Comparison of ENCODE assay signal across 21 cellular contexts in the genomic region with DNA sequence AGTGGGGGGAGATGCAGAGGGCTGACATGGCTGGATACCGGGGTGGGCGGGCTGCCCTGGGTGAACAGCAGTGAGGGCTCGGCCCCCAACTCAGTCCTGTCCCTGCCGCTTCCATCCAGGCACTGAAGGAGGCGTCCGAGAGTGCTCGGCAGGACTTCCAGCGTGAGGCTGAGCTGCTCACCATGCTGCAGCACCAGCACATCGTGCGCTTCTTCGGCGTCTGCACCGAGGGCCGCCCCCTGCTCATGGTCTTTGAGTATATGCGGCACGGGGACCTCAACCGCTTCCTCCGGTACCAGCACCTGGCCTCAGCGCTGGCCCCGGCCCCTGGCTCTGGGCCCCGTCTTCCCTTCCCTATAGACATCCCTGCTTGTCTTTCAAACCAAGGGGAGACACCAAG. TPM values are rescaled to one million over a fixed set of nuclear protein-coding genes. Genes with fewer than 3 reads are reported as not detected.
DNase-seq lines count a peak whose midpoint lies in the region; ATAC-seq and TF ChIP-seq lines count a peak whose summit lies in the region.
"Had no signal": no experiment of that assay in that cellular context is flagged by ENCODE, and none has a peak within 500 bp of the region (broad histone marks: within the 10 kb centered on the region; RNA-seq: fewer than 3 reads in every experiment).

No MANE protein-coding gene starts in this region.

- peak overlapping the region; percentile 65 for H3K4me2 ChIP-seq in GM23338

- no peaks in the 10 kb centered on the region for H4K20me1 ChIP-seq in GM23338 (replicated peaks; ENCODE audit: insufficient read depth)

- in situ Hi-C loops in brain microvascular endothelial cell (cut with HindIII; ENCODE audit: low pct_ligation_motif_present, low sequenced_read_pairs) = no loop called here

- H3K27me3 Mint-ChIP-seq in GM23338 (ENCODE audit: insufficient read depth, low read depth, poor library complexity) = peaks cover 18% of the 10 kb centered on the region
- peaks cover 41% of the 10 kb centered on the region for H3K27me3 Mint-ChIP-seq in nephron (ENCODE audit: low read depth)

- H3K4me1 ChIP-seq in GM23338 (ENCODE audit: insufficient read depth) = peaks cover 3% of the 10 kb centered on the region; the same call in 1 of the 2 replicates

- H3K4me3 ChIP-seq in GM23338 (0 out of 2 replicates have a peak overlapping the region, but pooled peaks have one; percentile 39), brain microvascular endothelial cell (ENCODE audit: low read depth, low read length) (no peak overlapping the region)
- H3K4me3 ChIP-seq: testis had no signal

- no peaks in the 10 kb centered on the region for H3K79me2 ChIP-seq in GM23338 (replicated peaks; ENCODE audit: insufficient read depth)

- H2AFZ ChIP-seq in GM23338 = peak overlapping the region; percentile 98

- H3K9me3 Mint-ChIP-seq in GM23338 (no peaks in the 10 kb centered on the region), nephron (no peaks in the 10 kb centered on the region)
- H3K9me3 Mint-ChIP-seq: activated T-cell treated with anti-CD3 and anti-CD28 coated beads, Interleukin-2, amount 50 U/mL, for 24 hours had no signal

- H3K9me2 ChIP-seq in GM23338 (ENCODE audit: insufficient read depth) = no peaks in the 10 kb centered on the region

- 0 out of 2 replicates have a peak, but pooled peaks cover 3% of the 10 kb centered on the region for H3F3A ChIP-seq in GM23338 (replicated peaks; ENCODE audit: low read depth)

- peak; percentile 90 for DNase-seq in GM23338 (ENCODE audit: low spot score)
- no peak for DNase-seq in brain microvascular endothelial cell
- no peak for DNase-seq in DMS 273 treated with DMSO at 0.1 percent for 48 hours (lab: John Stamatoyannopoulos, UW)
- no peak for DNase-seq in NCI-H2081 treated with DMSO at 0.1 percent for 48 hours (lab: John Stamatoyannopoulos, UW)
- DNase-seq in activated CD8-positive, alpha-beta memory T cell treated with anti-CD3 and anti-CD28 coated beads for 24 hours = no peak
- DNase-seq: activated CD4-positive, alpha-beta T cell treated with anti-CD3 and anti-CD28 coated beads, Interleukin-2, amount 50 U/mL, for 48 hours; activated naive CD4-positive, alpha-beta T cell treated with anti-CD3 and anti-CD28 coated beads, Interleukin-2, amount 50 U/mL, for 16 hours; activated T-cell treated with anti-CD3 and anti-CD28 coated beads, Interleukin-2, amount 50 U/mL, for 24 hours; BE2C; effector memory CD4-positive, alpha-beta T cell; hippocampal formation; left cardiac atrium; NCI-H1436 treated with DMSO at 0.1 percent for 48 hours; NCI-H345; NK-92 treated with Interleukin-12 subunit alpha and Interleukin-12 subunit beta, amount 100 ng/mL, for 24 hours; stimulated activated CD4-positive, alpha-beta T cell treated with anti-CD3 and anti-CD28 coated beads, Interleukin-4, amount 100 ng/mL, for 24 hours; stimulated activated CD8-positive, alpha-beta memory T cell treated with anti-CD3 and anti-CD28 coated beads, Interleukin-4, amount 100 ng/mL, for 48 hours; testis had no signal

- H3K36me3 ChIP-seq in GM23338 (ENCODE audit: insufficient read depth) (no peaks in the 10 kb centered on the region), brain microvascular endothelial cell (replicated peaks) (no peaks in the 10 kb centered on the region)

- H3K36me3 Mint-ChIP-seq in GM23338 (ENCODE audit: low read depth) (no peaks in the 10 kb centered on the region), nephron (ENCODE audit: low read depth) (no peaks in the 10 kb centered on the region)

- TF ChIP-seq CTCF in GM23338 (conservative IDR thresholded peaks at IDR 0.05; ENCODE audit: low read depth in 2 of 2) (peak; percentile 34 to 56), brain microvascular endothelial cell (IDR thresholded peaks at IDR 0.05; ENCODE audit: low read depth, low read length, missing control alignments) (peak; percentile 64), nephron (IDR thresholded peaks at IDR 0.05; ENCODE audit: unreplicated experiment in 3 of 3) (peak in 2 of 3 experiments; percentile 13 to 33)

- H3K27me3 ChIP-seq in GM23338 (ENCODE audit: insufficient read depth) (peaks cover 25% of the 10 kb centered on the region), brain microvascular endothelial cell (replicated peaks) (peaks cover 7% of the 10 kb centered on the region)
- H3K27me3 ChIP-seq: BE2C, testis had no signal

- H3K4me1 Mint-ChIP-seq in GM23338 (peaks cover 10% of the 10 kb centered on the region; the same call in 2 of the 3 replicates), nephron (peaks cover 47% of the 10 kb centered on the region)

- H3K27ac Mint-ChIP-seq in GM23338 (no peak overlapping the region), nephron (no peak overlapping the region)
- H3K27ac Mint-ChIP-seq: activated T-cell treated with anti-CD3 and anti-CD28 coated beads, Interleukin-2, amount 50 U/mL, for 24 hours had no signal

- H3K4me3 Mint-ChIP-seq in GM23338 (peak overlapping the region; percentile 8; the same call in 1 of the 3 replicates), nephron (no peak overlapping the region)
- H3K4me3 Mint-ChIP-seq: activated T-cell treated with anti-CD3 and anti-CD28 coated beads, Interleukin-2, amount 50 U/mL, for 24 hours had no signal

- H3K27ac ChIP-seq in GM23338 (ENCODE audit: low read depth) (no peak overlapping the region), brain microvascular endothelial cell (no peak overlapping the region)
- H3K27ac ChIP-seq: testis had no signal

- peak; percentile 96 for ATAC-seq in GM23338
- ATAC-seq: left cardiac atrium had no signal

TF ChIP-seq in GM23338, 12 proteins besides CTCF, POLR2A, EP300 and RAD21 (continues in another document):
- no peak for TF ChIP-seq ZNF114 (CRISPR knock-in tag; IDR thresholded peaks at IDR 0.05)
- no peak for TF ChIP-seq STAT1 (IDR thresholded peaks at IDR 0.05; ENCODE audit: unreplicated experiment)
- TF ChIP-seq NANOG (IDR thresholded peaks at IDR 0.05; ENCODE audit: borderline replicate concordance) = no peak

RNA-seq across cellular contexts. Expression of gene NTRK1, which starts 15.6 kb away (rescaled TPM):
- 0.08 and 0.42 TPM in 2 replicates for total RNA-seq in GM23338 (2014; rRNA removed; shearing (Covaris generic))
- polyA plus RNA-seq in GM23338 (2016; fragmentation: Nextera tagmentation; extraction: Ambion mirVana) = 0.23 and 0.45 TPM in 2 replicates
- total RNA-seq: osteocyte, RPMI7951 had no signal

RNA-seq across cellular contexts. Expression of gene PEAR1, which starts 17.2 kb away (rescaled TPM):
- total RNA-seq in GM23338 (2014; rRNA removed; shearing (Covaris generic)) = 0.28 and 0.47 TPM in 2 replicates
- polyA plus RNA-seq in GM23338 (2016; fragmentation: Nextera tagmentation; extraction: Ambion mirVana) = 0.10 and 0.47 TPM in 2 replicates
- total RNA-seq: RPMI7951 had no signal

RNA-seq across cellular contexts. Expression of gene INSRR, which starts 17.4 kb away (rescaled TPM):
- total RNA-seq in GM23338 (2014; rRNA removed; shearing (Covaris generic)) = not detected in 2 replicates
- polyA plus RNA-seq in GM23338 (2016; fragmentation: Nextera tagmentation; extraction: Ambion mirVana) = not detected in 2 replicates
- total RNA-seq: RPMI7951 had no signal

RNA-seq across cellular contexts. Expression of gene LRRC71, which starts 44.2 kb away (rescaled TPM):
- total RNA-seq in GM23338 (2014; rRNA removed; shearing (Covaris generic)) = not detected in 2 replicates
- polyA plus RNA-seq in GM23338 (2016; fragmentation: Nextera tagmentation; extraction: Ambion mirVana) = 0.24 and 0.31 TPM in 2 replicates
- total RNA-seq: left cardiac atrium, RPMI7951 had no signal

RNA-seq across cellular contexts. Expression of gene SH2D2A, which starts 59.6 kb away (rescaled TPM):
- total RNA-seq in GM23338 (2014; rRNA removed; shearing (Covaris generic)) = 3.4 and 11.5 TPM in 2 replicates
- 4.6 and 5.5 TPM in 2 replicates for polyA plus RNA-seq in GM23338 (2016; fragmentation: Nextera tagmentation; extraction: Ambion mirVana)
- total RNA-seq: osteocyte had no signal
